ENCODE assay signal across 23 cellular contexts in genomic region chr14:21054123-21054767, GRCh38. TPM values are rescaled to one million over a fixed set of nuclear protein-coding genes. Genes with fewer than 3 reads are reported as not detected.
A peak's percentile ranks its signal among the peaks of the same experiment; 100 is the strongest.
DNase-seq lines count a peak whose midpoint lies in the region; ATAC-seq and TF ChIP-seq lines count a peak whose summit lies in the region.
"Had no signal": no experiment of that assay in that cellular context is flagged by ENCODE, and none has a peak within 500 bp of the region (broad histone marks: within the 10 kb centered on the region; RNA-seq: fewer than 3 reads in every experiment).

No MANE protein-coding gene starts in this region.

- no peak for TF ChIP-seq POLR2A in spleen (IDR thresholded peaks at IDR 0.05)

- H3K36me3 Mint-ChIP-seq in GM23338 (ENCODE audit: low read depth) = no peaks in the 10 kb centered on the region
- H3K36me3 Mint-ChIP-seq: activated naive CD8-positive, alpha-beta T cell treated with anti-CD3 and anti-CD28 coated beads, Interleukin-2, amount 10 ng/mL, durations not matched to agents 7 days and 5 days; CD4-positive, alpha-beta memory T cell; natural killer cell treated with Interleukin-12 subunit alpha and Interleukin-12 subunit beta and Interleukin-15 and Interleukin-18, amount 100 ng/mL, for 72 hours; T-cell had no signal

- H3K36me3 ChIP-seq in GM23338 (ENCODE audit: insufficient read depth) = no peaks in the 10 kb centered on the region
- H3K36me3 ChIP-seq in spleen = no peaks in the 10 kb centered on the region

- no peak overlapping the region for H2AFZ ChIP-seq in GM23338

- H3K27me3 Mint-ChIP-seq in GM23338 (ENCODE audit: insufficient read depth, low read depth, poor library complexity) = peaks cover 5% of the 10 kb centered on the region

- H3K4me3 ChIP-seq in GM23338 = no peak overlapping the region
- H3K4me3 ChIP-seq in spleen = no peak overlapping the region
- H3K4me3 ChIP-seq: coronary artery, lung, skin epidermis had no signal

- no peaks in the 10 kb centered on the region for H3K27me3 ChIP-seq in GM23338 (ENCODE audit: insufficient read depth)
- H3K27me3 ChIP-seq in spleen (replicated peaks in 1 of 7) = peaks cover 0 to 6% (median 0%) of the 10 kb centered on the region in 7 donors

- H3K9me3 ChIP-seq in spleen = no peaks in the 10 kb centered on the region

- no peaks in the 10 kb centered on the region for H3F3A ChIP-seq in GM23338 (replicated peaks; ENCODE audit: low read depth)

- TF ChIP-seq CTCF in GM23338 (conservative IDR thresholded peaks at IDR 0.05; ENCODE audit: low read depth in 2 of 2) (no peak), VCaP (conservative IDR thresholded peaks at IDR 0.05) (no peak), spleen (IDR thresholded peaks at IDR 0.05 in 8 of 11, conservative IDR thresholded peaks at IDR 0.05 in 3 of 11) (no peak)

- H3K4me3 Mint-ChIP-seq in GM23338 = no peak overlapping the region
- H3K4me3 Mint-ChIP-seq: activated naive CD8-positive, alpha-beta T cell treated with anti-CD3 and anti-CD28 coated beads, Interleukin-2, amount 10 ng/mL, durations not matched to agents 7 days and 5 days; CD4-positive, alpha-beta memory T cell; natural killer cell treated with Interleukin-12 subunit alpha and Interleukin-12 subunit beta and Interleukin-15 and Interleukin-18, amount 100 ng/mL, for 72 hours; T-cell had no signal

- WGBS in spleen, 5 donors = 50 to 78% (median 69%) methylated on average over 3 of the region's 3 CpGs

- intact Hi-C loops in spleen (cut with DNase I; ENCODE audit: low total_unique reads) = no loop called here

- peaks cover 10% of the 10 kb centered on the region; the same call in 2 of the 3 replicates for H3K4me1 Mint-ChIP-seq in GM23338
- H3K4me1 Mint-ChIP-seq: T-cell had no signal

- H3K4me2 ChIP-seq in GM23338 = no peak overlapping the region

- no peak overlapping the region for H3K27ac Mint-ChIP-seq in GM23338
- H3K27ac Mint-ChIP-seq: activated naive CD8-positive, alpha-beta T cell treated with anti-CD3 and anti-CD28 coated beads, Interleukin-2, amount 10 ng/mL, durations not matched to agents 7 days and 5 days; natural killer cell treated with Interleukin-12 subunit alpha and Interleukin-12 subunit beta and Interleukin-15 and Interleukin-18, amount 100 ng/mL, for 72 hours; T-cell had no signal

- H3K79me2 ChIP-seq in GM23338 (replicated peaks; ENCODE audit: insufficient read depth) = no peaks in the 10 kb centered on the region

- H3K27ac ChIP-seq in GM23338 (ENCODE audit: low read depth) (no peak overlapping the region), VCaP (peak overlapping the region; percentile 32), spleen (peak overlapping the region in 6 of 8 donors; percentile 33 to 67 (median 42))
- H3K27ac ChIP-seq: coronary artery, skin epidermis had no signal

- H4K20me1 ChIP-seq in GM23338 (replicated peaks; ENCODE audit: insufficient read depth) = no peaks in the 10 kb centered on the region

- H3K9me2 ChIP-seq in GM23338 (ENCODE audit: insufficient read depth) = no peaks in the 10 kb centered on the region

- peak; percentile 70 for ATAC-seq in GM23338
- peak; percentile 77 for ATAC-seq in left lobe of liver

- H3K9me3 Mint-ChIP-seq in GM23338 = no peaks in the 10 kb centered on the region
- H3K9me3 Mint-ChIP-seq: activated naive CD8-positive, alpha-beta T cell treated with anti-CD3 and anti-CD28 coated beads, Interleukin-2, amount 10 ng/mL, durations not matched to agents 7 days and 5 days; CD4-positive, alpha-beta memory T cell; natural killer cell treated with Interleukin-12 subunit alpha and Interleukin-12 subunit beta and Interleukin-15 and Interleukin-18, amount 100 ng/mL, for 72 hours; T-cell had no signal

- DNase-seq in GM23338 (ENCODE audit: low spot score) (peak; percentile 27), left lobe of liver (ENCODE audit: low spot score) (peak; percentile 86), spleen (no peak), amygdala (lab: John Stamatoyannopoulos, UW) (no peak), EL (no peak)
- DNase-seq in stimulated activated CD4-positive, alpha-beta T cell treated with anti-CD3 and anti-CD28 coated beads, Interleukin-1b, Interleukin-23, amount 100 ng/mL, for 48 hours = no peak
- DNase-seq: activated CD4-positive, alpha-beta T cell treated with anti-CD3 and anti-CD28 coated beads, Interleukin-2, amount 50 U/mL, for 4 hours; activated naive CD8-positive, alpha-beta T cell treated with anti-CD3 and anti-CD28 coated beads, Interleukin-2, amount 10 ng/mL, durations not matched to agents 7 days and 5 days; CD4-positive, alpha-beta memory T cell; DND-41; head of caudate nucleus; NCI-H1105 treated with DMSO at 0.1 percent for 48 hours; NCI-H2107; NCI-H510A treated with DMSO at 0.1 percent for 48 hours; posterior cingulate gyrus; stimulated activated CD4-positive, alpha-beta T cell treated with anti-CD3 and anti-CD28 coated beads, Interleukin-4, amount 100 ng/mL, for 24 hours; T-cell had no signal

- peaks cover 6% of the 10 kb centered on the region; the same call in 1 of the 2 replicates for H3K4me1 ChIP-seq in GM23338 (ENCODE audit: insufficient read depth)
- H3K4me1 ChIP-seq in spleen = peaks cover 0 to 46% (median 22%) of the 10 kb centered on the region in 6 donors

TF ChIP-seq in GM23338, 12 proteins besides CTCF, POLR2A, EP300 and RAD21 (continues in another document):
- TF ChIP-seq EZH2phosphoT487 (IDR thresholded peaks at IDR 0.05; ENCODE audit: unreplicated experiment) (no peak), EZH2 (IDR thresholded peaks at IDR 0.05; ENCODE audit: low read depth, unreplicated experiment) (no peak), REST (IDR thresholded peaks at IDR 0.05; ENCODE audit: unreplicated experiment) (no peak), POLR2AphosphoS5 (IDR thresholded peaks at IDR 0.05; ENCODE audit: low read depth) (no peak), STAT1 (IDR thresholded peaks at IDR 0.05; ENCODE audit: unreplicated experiment) (no peak), NANOG (IDR thresholded peaks at IDR 0.05; ENCODE audit: borderline replicate concordance) (no peak), ZNF331 (CRISPR knock-in tag; IDR thresholded peaks at IDR 0.05; ENCODE audit: low read depth) (no peak)
- TF ChIP-seq, protein P1, sequence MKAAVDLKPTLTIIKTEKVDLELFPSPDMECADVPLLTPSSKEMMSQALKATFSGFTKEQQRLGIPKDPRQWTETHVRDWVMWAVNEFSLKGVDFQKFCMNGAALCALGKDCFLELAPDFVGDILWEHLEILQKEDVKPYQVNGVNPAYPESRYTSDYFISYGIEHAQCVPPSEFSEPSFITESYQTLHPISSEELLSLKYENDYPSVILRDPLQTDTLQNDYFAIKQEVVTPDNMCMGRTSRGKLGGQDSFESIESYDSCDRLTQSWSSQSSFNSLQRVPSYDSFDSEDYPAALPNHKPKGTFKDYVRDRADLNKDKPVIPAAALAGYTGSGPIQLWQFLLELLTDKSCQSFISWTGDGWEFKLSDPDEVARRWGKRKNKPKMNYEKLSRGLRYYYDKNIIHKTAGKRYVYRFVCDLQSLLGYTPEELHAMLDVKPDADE (IDR thresholded peaks at IDR 0.05) = no peak

RNA-seq across cellular contexts. Expression of gene RNASE8, which starts 3.4 kb away (rescaled TPM):
- total RNA-seq in GM23338 (2014; rRNA removed; shearing (Covaris generic)) = not detected in 2 replicates
- polyA plus RNA-seq in GM23338 (2016; fragmentation: Nextera tagmentation; extraction: Ambion mirVana) = not detected in 2 replicates
- total RNA-seq in left lobe of liver = not detected
- total RNA-seq in spleen = not detected
- not detected for polyA plus RNA-seq in spleen
- total RNA-seq: activated naive CD8-positive, alpha-beta T cell treated with anti-CD3 and anti-CD28 coated beads, Interleukin-2, amount 10 ng/mL, durations not matched to agents 7 days and 5 days; CD4-positive, alpha-beta memory T cell; lung; natural killer cell treated with Interleukin-12 subunit alpha and Interleukin-12 subunit beta and Interleukin-15 and Interleukin-18, amount 100 ng/mL, for 72 hours; subcutaneous adipose tissue; T-cell had no signal
- polyA plus RNA-seq: CD4-positive, alpha-beta memory T cell; lung had no signal

RNA-seq across cellular contexts. Expression of gene RNASE7, which starts 12.1 kb away (rescaled TPM):
- not detected in 2 replicates for total RNA-seq in GM23338 (2014; rRNA removed; shearing (Covaris generic))
- polyA plus RNA-seq in GM23338 (2016; fragmentation: Nextera tagmentation; extraction: Ambion mirVana) = not detected in 2 replicates
- 0.13 TPM for total RNA-seq in left lobe of liver
- not detected for total RNA-seq in spleen
- polyA plus RNA-seq in spleen = not detected
- total RNA-seq: activated naive CD8-positive, alpha-beta T cell treated with anti-CD3 and anti-CD28 coated beads, Interleukin-2, amount 10 ng/mL, durations not matched to agents 7 days and 5 days; CD4-positive, alpha-beta memory T cell; lung; natural killer cell treated with Interleukin-12 subunit alpha and Interleukin-12 subunit beta and Interleukin-15 and Interleukin-18, amount 100 ng/mL, for 72 hours; subcutaneous adipose tissue; T-cell had no signal
- polyA plus RNA-seq: CD4-positive, alpha-beta memory T cell had no signal

RNA-seq across cellular contexts. Expression of gene ARHGEF40, which starts 15.9 kb away (rescaled TPM):
- 38.6 and 44.6 TPM in 2 replicates for total RNA-seq in GM23338 (2014; rRNA removed; shearing (Covaris generic))
- polyA plus RNA-seq in GM23338 (2016; fragmentation: Nextera tagmentation; extraction: Ambion mirVana) (17.7 and 21.5 TPM in 2 replicates), spleen (10 to 100 TPM in 2 of 3 donors, 1 to 10 TPM in 1; 9.8 to 47.1 (median 17.7) TPM)
- total RNA-seq in left lobe of liver (41.9 TPM), spleen (100 to 1,000 TPM in 4 of 7 donors, 10 to 100 TPM in 3; 57.0 to 151 (median 102) TPM)

RNA-seq across cellular contexts. Expression of gene RNASE13, which starts 19.6 kb away (rescaled TPM):
- total RNA-seq in GM23338 (2014; rRNA removed; shearing (Covaris generic)) = not detected in 2 replicates
- polyA plus RNA-seq in GM23338 (2016; fragmentation: Nextera tagmentation; extraction: Ambion mirVana) (not detected in 2 replicates), spleen (not detected)
- total RNA-seq in left lobe of liver (0.10 TPM), spleen (under 1 TPM in 1 of 7 donors, not detected in 6; 0.30 TPM)
- total RNA-seq: activated naive CD8-positive, alpha-beta T cell treated with anti-CD3 and anti-CD28 coated beads, Interleukin-2, amount 10 ng/mL, durations not matched to agents 7 days and 5 days; CD4-positive, alpha-beta memory T cell; lung; natural killer cell treated with Interleukin-12 subunit alpha and Interleukin-12 subunit beta and Interleukin-15 and Interleukin-18, amount 100 ng/mL, for 72 hours; subcutaneous adipose tissue; T-cell had no signal
- polyA plus RNA-seq: CD4-positive, alpha-beta memory T cell; lung had no signal

RNA-seq across cellular contexts. Expression of gene TPPP2, which starts 24.2 kb away (rescaled TPM):
- not detected in 2 replicates for total RNA-seq in GM23338 (2014; rRNA removed; shearing (Covaris generic))
- polyA plus RNA-seq in GM23338 (2016; fragmentation: Nextera tagmentation; extraction: Ambion mirVana) = not detected in 2 replicates
- 4.6 TPM for total RNA-seq in left lobe of liver
- under 1 TPM in 3 of 7 donors, not detected in 4; 0.57 to 0.91 (median 0.76) TPM for total RNA-seq in spleen
- polyA plus RNA-seq in spleen = under 1 TPM in 2 of 3 donors, not detected in 1; 0.09 to 0.22 TPM
- total RNA-seq: activated naive CD8-positive, alpha-beta T cell treated with anti-CD3 and anti-CD28 coated beads, Interleukin-2, amount 10 ng/mL, durations not matched to agents 7 days and 5 days; CD4-positive, alpha-beta memory T cell; natural killer cell treated with Interleukin-12 subunit alpha and Interleukin-12 subunit beta and Interleukin-15 and Interleukin-18, amount 100 ng/mL, for 72 hours; subcutaneous adipose tissue; T-cell had no signal
- polyA plus RNA-seq: CD4-positive, alpha-beta memory T cell; lung had no signal

Comparison
In these comparisons a context has a peak if more than half of its experiments do, and no peak if none do; other contexts are left out.
1. DNase-seq: peak in GM23338 (single experiment) and left lobe of liver (single experiment); none in spleen (single experiment), amygdala (0 of 56), EL (single experiment) and stimulated activated CD4-positive, alpha-beta T cell treated with anti-CD3 and anti-CD28 coated beads, Interleukin-1b, Interleukin-23, amount 100 ng/mL, for 48 hours (single experiment).